1 cellular context compared by ENCODE assay signal in genomic region chr6:15247750-15248450, GRCh38.
TF ChIP-seq lines count a peak whose summit lies in the region.

No MANE protein-coding gene starts in this region.

TF ChIP-seq in HepG2, 621 proteins besides CTCF, POLR2A, EP300 and RAD21 (continued from another document and continues in another):
- TF ChIP-seq JUND (CRISPR knock-in tag; IDR thresholded peaks at IDR 0.05) = no peak
- no peak for TF ChIP-seq SNRNP70 (IDR thresholded peaks at IDR 0.05; ENCODE audit: low read depth, low read length)
- peak; percentile 42; the same call in 1 of the 2 replicates for TF ChIP-seq ZNF292 (CRISPR knock-in tag; IDR thresholded peaks at IDR 0.05; ENCODE audit: borderline replicate concordance, low read depth)
- no peak for TF ChIP-seq SRF (IDR thresholded peaks at IDR 0.05; ENCODE audit: low read depth, low read length)
- no peak for TF ChIP-seq ZNF609 (CRISPR knock-in tag; IDR thresholded peaks at IDR 0.05; ENCODE audit: borderline replicate concordance)
- no peak for TF ChIP-seq ZNF205 (CRISPR knock-in tag; IDR thresholded peaks at IDR 0.05)
- TF ChIP-seq BHLHE40 (IDR thresholded peaks at IDR 0.05; ENCODE audit: low read length) = no peak
- TF ChIP-seq HCFC1 (IDR thresholded peaks at IDR 0.05; ENCODE audit: low read depth, low read length) = no peak
- TF ChIP-seq ZNF18 (CRISPR knock-in tag; IDR thresholded peaks at IDR 0.05; ENCODE audit: insufficient replicate concordance) = no peak
- TF ChIP-seq ZBTB7A (CRISPR knock-in tag; IDR thresholded peaks at IDR 0.05) = peak; percentile 61; the same call in 1 of the 2 replicates
- no peak for TF ChIP-seq SNAPC4 (CRISPR knock-in tag; IDR thresholded peaks at IDR 0.05)
- peak; percentile 61 for TF ChIP-seq ZFY (CRISPR knock-in tag; IDR thresholded peaks at IDR 0.05)
- 0 out of 2 replicates have a peak, but pooled peaks have one; percentile 29 for TF ChIP-seq ZSCAN21 (CRISPR knock-in tag; IDR thresholded peaks at IDR 0.05; ENCODE audit: borderline replicate concordance)
- TF ChIP-seq KAT2B (IDR thresholded peaks at IDR 0.05; ENCODE audit: borderline replicate concordance, low read depth, low read length) = no peak
- TF ChIP-seq PRDM10 (CRISPR knock-in tag; IDR thresholded peaks at IDR 0.05; ENCODE audit: low read depth) = no peak
- TF ChIP-seq ZNF44 (CRISPR knock-in tag; IDR thresholded peaks at IDR 0.05) = no peak
- 0 out of 2 replicates have a peak, but pooled peaks have one; percentile 44 for TF ChIP-seq CENPT (CRISPR knock-in tag; IDR thresholded peaks at IDR 0.05; ENCODE audit: low read depth)
- TF ChIP-seq MAFK (conservative IDR thresholded peaks at IDR 0.05 in 1 of 2, IDR thresholded peaks at IDR 0.05 in 1 of 2; ENCODE audit: low read length in 2 of 2) = no peak
- TF ChIP-seq ZNF737 (CRISPR knock-in tag; IDR thresholded peaks at IDR 0.05; ENCODE audit: borderline replicate concordance) = 0 out of 2 replicates have a peak, but pooled peaks have one; percentile 47
- no peak for TF ChIP-seq GLI4 (CRISPR knock-in tag; IDR thresholded peaks at IDR 0.05; ENCODE audit: borderline replicate concordance)
- peak; percentile 46; the same call in 1 of the 2 replicates for TF ChIP-seq PITX1 (CRISPR knock-in tag; IDR thresholded peaks at IDR 0.05)
- no peak for TF ChIP-seq GTF3A (CRISPR knock-in tag; conservative IDR thresholded peaks at IDR 0.05)
- no peak for TF ChIP-seq ELF4 (CRISPR knock-in tag; IDR thresholded peaks at IDR 0.05; ENCODE audit: borderline replicate concordance)
- TF ChIP-seq SALL1 (CRISPR knock-in tag; IDR thresholded peaks at IDR 0.05) = peak; percentile 48; the same call in 1 of the 2 replicates
- TF ChIP-seq NCOA5 (CRISPR knock-in tag; IDR thresholded peaks at IDR 0.05) = no peak
- 0 out of 2 replicates have a peak, but pooled peaks have one; percentile 73 for TF ChIP-seq ZNF232 (CRISPR knock-in tag; IDR thresholded peaks at IDR 0.05; ENCODE audit: borderline replicate concordance)
- peak; percentile 26; the same call in 1 of the 2 replicates for TF ChIP-seq ZBTB14 (CRISPR knock-in tag; IDR thresholded peaks at IDR 0.05)
- TF ChIP-seq HOXA5 (CRISPR knock-in tag; IDR thresholded peaks at IDR 0.05) = no peak
- no peak for TF ChIP-seq TIGD3 (CRISPR knock-in tag; IDR thresholded peaks at IDR 0.05; ENCODE audit: borderline replicate concordance)
- no peak for TF ChIP-seq NR2C2 (CRISPR knock-in tag; IDR thresholded peaks at IDR 0.05; ENCODE audit: borderline replicate concordance)
- TF ChIP-seq IRX3 (CRISPR knock-in tag; IDR thresholded peaks at IDR 0.05; ENCODE audit: borderline replicate concordance, low read depth) = 0 out of 2 replicates have a peak, but pooled peaks have one; percentile 31
- 0 out of 2 replicates have a peak, but pooled peaks have one; percentile 31 for TF ChIP-seq ZHX1 (CRISPR knock-in tag; IDR thresholded peaks at IDR 0.05; ENCODE audit: low read depth)
- no peak for TF ChIP-seq ZNF512 (CRISPR knock-in tag; IDR thresholded peaks at IDR 0.05)
- TF ChIP-seq ZSCAN20 (CRISPR knock-in tag; IDR thresholded peaks at IDR 0.05; ENCODE audit: borderline replicate concordance) = 0 out of 2 replicates have a peak, but pooled peaks have one; percentile 54
- TF ChIP-seq ZNF225 (CRISPR knock-in tag; IDR thresholded peaks at IDR 0.05) = no peak
